Comparison of ENCODE assay signal across 10 cellular contexts in genomic region chr3:188169826-188170455, GRCh38. TPM values are rescaled to one million over a fixed set of nuclear protein-coding genes. Genes with fewer than 3 reads are reported as not detected.
DNase-seq lines count a peak whose midpoint lies in the region; ATAC-seq, FAIRE-seq and TF ChIP-seq lines count a peak whose summit lies in the region.
"Had no signal": no experiment of that assay in that cellular context is flagged by ENCODE, and none has a peak within 500 bp of the region (broad histone marks: within the 10 kb centered on the region; RNA-seq: fewer than 3 reads in every experiment).

No MANE protein-coding gene starts in this region.

- TF ChIP-seq EP300 in HepG2 (IDR thresholded peaks at IDR 0.05; ENCODE audit: low read depth in 2 of 2, low read length in 2 of 2) (no peak), HepG2 (CRISPR knock-in tag; IDR thresholded peaks at IDR 0.05; ENCODE audit: borderline replicate concordance) (no peak), transverse colon (IDR thresholded peaks at IDR 0.05; ENCODE audit: low read depth) (no peak)

- H3K4me1 Mint-ChIP-seq in MCF 10A (ENCODE audit: insufficient read depth, unreplicated experiment) = peaks cover 19% of the 10 kb centered on the region
- H3K4me1 Mint-ChIP-seq in activated naive CD8-positive, alpha-beta T cell treated with anti-CD3 and anti-CD28 coated beads, Interleukin-2, amount 50 U/mL, for 24 hours = peaks cover 48% of the 10 kb centered on the region

- H3K9me3 Mint-ChIP-seq in MCF 10A (ENCODE audit: unreplicated experiment) = no peaks in the 10 kb centered on the region
- H3K9me3 Mint-ChIP-seq in activated naive CD8-positive, alpha-beta T cell treated with anti-CD3 and anti-CD28 coated beads, Interleukin-2, amount 50 U/mL, for 24 hours = no peaks in the 10 kb centered on the region

- peaks cover 93% of the 10 kb centered on the region for H3K79me2 ChIP-seq in HepG2 (ENCODE audit: insufficient read depth, low read length)

- FAIRE-seq in HepG2 (lab: Jason Lieb, UNC) = no peak

- TF ChIP-seq CTCF in MCF 10A (IDR thresholded peaks at IDR 0.05; ENCODE audit: unreplicated experiment) (no peak), breast epithelium (IDR thresholded peaks at IDR 0.05) (no peak), HepG2 (CRISPR knock-in tag; IDR thresholded peaks at IDR 0.05) (no peak), transverse colon (IDR thresholded peaks at IDR 0.05) (no peak)

- no peaks in the 10 kb centered on the region for H3K27me3 Mint-ChIP-seq in MCF 10A (ENCODE audit: insufficient read depth, unreplicated experiment)
- no peaks in the 10 kb centered on the region for H3K27me3 Mint-ChIP-seq in activated naive CD8-positive, alpha-beta T cell treated with anti-CD3 and anti-CD28 coated beads, Interleukin-2, amount 50 U/mL, for 24 hours

- no peaks in the 10 kb centered on the region for H3K36me3 ChIP-seq in breast epithelium
- H3K36me3 ChIP-seq in HepG2 (replicated peaks in 1 of 2; ENCODE audit: control insufficient read depth in 1 of 2, insufficient read depth in 2 of 2, low read length in 2 of 2) = no peaks in the 10 kb centered on the region
- H3K36me3 ChIP-seq in transverse colon = no peaks in the 10 kb centered on the region
- H3K36me3 ChIP-seq in H7 (replicated peaks; ENCODE audit: control insufficient read depth, insufficient read depth, low read length) = no peaks in the 10 kb centered on the region

- H3K27ac ChIP-seq in breast epithelium (peak overlapping the region in 1 of 2 donors; percentile 71), HepG2 (ENCODE audit: extremely low read length, insufficient read depth, low read length) (peak overlapping the region; percentile 83), transverse colon (peak overlapping the region; percentile 60 to 96 (median 78))

- peaks cover under 1 to 3% of the 10 kb centered on the region in 2 donors for H3K4me1 ChIP-seq in breast epithelium
- H3K4me1 ChIP-seq in HepG2 (ENCODE audit: insufficient read depth, low read length) = peaks cover 98% of the 10 kb centered on the region
- H3K4me1 ChIP-seq in transverse colon = peaks cover 22 to 96% (median 65%) of the 10 kb centered on the region in 4 donors

- peak overlapping the region; percentile 71; the same call in 1 of the 2 replicates for H3K4me2 ChIP-seq in HepG2 (ENCODE audit: low read depth, low read length)

- H3K9me3 ChIP-seq in breast epithelium (no peaks in the 10 kb centered on the region), HepG2 (ENCODE audit: low read length) (no peaks in the 10 kb centered on the region), transverse colon (no peaks in the 10 kb centered on the region)

- in situ Hi-C loops in HepG2 (cut with HindIII; ENCODE audit: extremely low pct_ligation_motif_present, low pct_unique_long_range_greater_than_20kb) (no loop called here), transverse colon (cut with MboI; ENCODE audit: low pct_ligation_motif_present in 1 of 4, low pct_unique_long_range_greater_than_20kb in 1 of 4, low sequenced_read_pairs in 3 of 4) (loop anchor here in 1 of 4 donors (25.0 kb wide), 1 partner anchor 433 kb away; the partner anchor contains the start of gene BCL6)

- no peak for ATAC-seq in activated naive CD8-positive, alpha-beta T cell treated with anti-CD3 and anti-CD28 coated beads, Interleukin-2, amount 50 U/mL, for 24 hours
- ATAC-seq in HepG2 (no peak), HG02588 (IDR thresholded peaks at IDR 0.05; ENCODE audit: unreplicated experiment) (no peak)

- WGBS in HepG2 (ENCODE audit: low lambda C conversion rate) = 92% methylated on average over 10 of the region's 10 CpGs
- 88 to 89% methylated on average over 7 to 10 of the region's 10 CpGs for whole genome bisulfite sequencing in transverse colon (ENCODE audit: low coverage in 1 of 2), 2 donors

- H3K4me3 ChIP-seq in breast epithelium = no peak overlapping the region
- H3K4me3 ChIP-seq in HepG2 (replicated peaks in 1 of 3; ENCODE audit: insufficient read depth in 1 of 3, low read depth in 2 of 3, low read length in 3 of 3) = no peak overlapping the region
- H3K4me3 ChIP-seq in transverse colon = no peak overlapping the region
- H3K4me3 ChIP-seq in H7 (ENCODE audit: insufficient read depth, low read depth, low read length) = no peak overlapping the region

- H3K9ac ChIP-seq in HepG2 (ENCODE audit: insufficient read depth, low read depth, low read length) = no peak overlapping the region

- H3K36me3 Mint-ChIP-seq in MCF 10A (ENCODE audit: insufficient read depth, unreplicated experiment) = peaks cover 11% of the 10 kb centered on the region
- no peaks in the 10 kb centered on the region for H3K36me3 Mint-ChIP-seq in activated naive CD8-positive, alpha-beta T cell treated with anti-CD3 and anti-CD28 coated beads, Interleukin-2, amount 50 U/mL, for 24 hours (ENCODE audit: low read depth)

- CTCF ChIA-PET in MCF 10A (lab: Yijun Ruan, JAX) (no interaction called here), HepG2 (lab: Yijun Ruan, JAX; ENCODE audit: low intra/inter-chr PET ratio, low total read pairs) (no interaction called here)

- TF ChIP-seq RAD21 in HepG2 (CRISPR knock-in tag; IDR thresholded peaks at IDR 0.05) = no peak

- DNase-seq in MCF 10A (ENCODE audit: unreplicated experiment) = no peak
- DNase-seq in breast epithelium (ENCODE audit: low spot score in 2 of 2) = no peak
- no peak for DNase-seq in activated naive CD8-positive, alpha-beta T cell treated with anti-CD3 and anti-CD28 coated beads, Interleukin-2, amount 50 U/mL, for 24 hours
- DNase-seq in HepG2 (ENCODE audit: low spot score) = no peak
- DNase-seq in transverse colon = no peak
- no peak for DNase-seq in H7
- no peak for DNase-seq in DMS79 treated with DMSO at 0.1 percent for 48 hours (lab: John Stamatoyannopoulos, UW)
- DNase-seq: Karpas-422, NCI-H226 had no signal

- TF ChIP-seq POLR2A in breast epithelium (IDR thresholded peaks at IDR 0.05) (no peak), HepG2 (IDR thresholded peaks at IDR 0.05; ENCODE audit: insufficient read depth in 1 of 2, low read depth in 2 of 2, low read length in 2 of 2) (no peak), transverse colon (IDR thresholded peaks at IDR 0.05) (no peak)

- H2AFZ ChIP-seq in HepG2 (ENCODE audit: low read length) = no peak overlapping the region

- no peak overlapping the region for H3K4me3 Mint-ChIP-seq in MCF 10A (ENCODE audit: unreplicated experiment)
- H3K4me3 Mint-ChIP-seq in activated naive CD8-positive, alpha-beta T cell treated with anti-CD3 and anti-CD28 coated beads, Interleukin-2, amount 50 U/mL, for 24 hours = no peak overlapping the region

- BruUV-seq in MCF 10A (replicated peaks; lab: Mats Ljungman, UMichigan) = no TSS peak
- BruUV-seq in HepG2 (replicated peaks; lab: Mats Ljungman, UMichigan) = no TSS peak

- intact Hi-C loops in MCF 10A (cut with micrococcal nuclease) = no loop called here
- intact Hi-C loops in breast epithelium (cut with DNase I; ENCODE audit: low total_unique reads) = no loop called here
- intact Hi-C loops in HepG2 (cut with micrococcal nuclease; ENCODE audit: unreplicated experiment) = loop anchor here (2.0 to 10.0 kb wide), 5 partner anchors 13 to 785 kb away; no protein-coding TSS in a partner anchor
- intact Hi-C loops in transverse colon (cut with DNase I; ENCODE audit: low total_unique reads) = no loop called here

- no peaks in the 10 kb centered on the region for H4K20me1 ChIP-seq in HepG2 (ENCODE audit: insufficient read depth, low read length)

- POLR2A ChIA-PET in MCF 10A (lab: Yijun Ruan, JAX) = interaction anchor here (1.4 kb wide), 1 partner anchor 424 kb away, joined by 3 read pairs; the partner anchor contains the start of gene BCL6
- POLR2A ChIA-PET in HepG2 (lab: Yijun Ruan, JAX) = interaction anchor here (0.9 to 1.9 kb wide), 4 partner anchors 9 to 117 kb away, joined by 3 to 16 read pairs (median 3); partner anchors contain the start of gene LPP

- H3K27me3 ChIP-seq in breast epithelium (no peaks in the 10 kb centered on the region), HepG2 (ENCODE audit: control insufficient read depth in 1 of 2, insufficient read depth in 2 of 2, low read length in 2 of 2) (no peaks in the 10 kb centered on the region), transverse colon (no peaks in the 10 kb centered on the region), H7 (ENCODE audit: control insufficient read depth, insufficient read depth, low read length) (no peaks in the 10 kb centered on the region)

- H3K27ac Mint-ChIP-seq in MCF 10A (ENCODE audit: low read depth, unreplicated experiment) = peak overlapping the region; percentile 47
- peak overlapping the region; percentile 75 for H3K27ac Mint-ChIP-seq in activated naive CD8-positive, alpha-beta T cell treated with anti-CD3 and anti-CD28 coated beads, Interleukin-2, amount 50 U/mL, for 24 hours

TF ChIP-seq in HepG2, 621 proteins besides CTCF, POLR2A, EP300 and RAD21 (continues in another document):
- TF ChIP-seq HOXA3 (CRISPR knock-in tag; IDR thresholded peaks at IDR 0.05) = 0 out of 2 replicates have a peak, but pooled peaks have one; percentile 15
- no peak for TF ChIP-seq NFATC3 (CRISPR knock-in tag; IDR thresholded peaks at IDR 0.05)
- no peak for TF ChIP-seq MEIS1 (CRISPR knock-in tag; IDR thresholded peaks at IDR 0.05; ENCODE audit: borderline replicate concordance)

RNA-seq across cellular contexts. Expression of gene LPP, which starts 16.0 kb away (rescaled TPM):
- 107 and 117 TPM in 2 replicates for total RNA-seq in MCF 10A (2022)
- total RNA-seq in breast epithelium = 100 to 1,000 TPM; 135 to 183 (median 147) TPM
- 29.9 and 41.6 TPM in 2 replicates for total RNA-seq in HepG2 (2016; rRNA removed; fragmentation: Illumina TruSeq; extraction: Trizol)
- 20.1 and 20.2 TPM in 2 replicates for total RNA-seq in HepG2 (2016; cell fraction: cytosol; rRNA removed; fragmentation: Illumina TruSeq; extraction: Trizol; ENCODE audit: low read depth)
- total RNA-seq in HepG2 (2016; cell fraction: insoluble cytoplasmic fraction; rRNA removed; fragmentation: Illumina TruSeq; extraction: Trizol) = 30.3 and 35.3 TPM in 2 replicates
- 13.3 and 13.4 TPM in 2 replicates for total RNA-seq in HepG2 (2016; cell fraction: membrane; rRNA removed; fragmentation: Illumina TruSeq; extraction: Trizol)
- 76.6 and 77.0 TPM in 2 replicates for total RNA-seq in HepG2 (2016; cell fraction: nucleus; rRNA removed; fragmentation: Illumina TruSeq; extraction: Trizol)
- polyA plus RNA-seq in HepG2 (2011; rRNA removed) = 16.7 and 19.2 TPM in 2 replicates
- polyA plus RNA-seq in HepG2 (2011; cell fraction: cytosol; rRNA removed) = 7.7 and 13.4 TPM in 2 replicates
- polyA plus RNA-seq in HepG2 (2011; cell fraction: nucleus; rRNA removed) = 34.6 and 62.8 TPM in 2 replicates
- polyA plus RNA-seq in HepG2 (2012) = 12.1 and 15.6 TPM in 2 replicates
- polyA plus RNA-seq in HepG2 (2016; cell fraction: cytosol; fragmentation: Illumina TruSeq; extraction: Trizol; ENCODE audit: low read depth) = 1.5 TPM in 2 replicates
- 13.0 and 13.3 TPM in 2 replicates for polyA plus RNA-seq in HepG2 (2016; cell fraction: insoluble cytoplasmic fraction; fragmentation: Illumina TruSeq; extraction: Trizol; ENCODE audit: low read depth)
- 2.0 and 2.4 TPM in 2 replicates for polyA plus RNA-seq in HepG2 (2016; cell fraction: membrane; fragmentation: Illumina TruSeq; extraction: Trizol; ENCODE audit: low read depth)
- polyA plus RNA-seq in HepG2 (2016; cell fraction: nucleus; fragmentation: Illumina TruSeq; extraction: Trizol; ENCODE audit: insufficient read depth, low read depth) = 12.5 and 14.2 TPM in 2 replicates
- 288 and 335 TPM in 2 replicates for polyA minus RNA-seq in HepG2 (2011; rRNA and poly(A)+ RNA removed; ENCODE audit: low replicate concordance)
- 45.9 and 54.2 TPM in 2 replicates for polyA minus RNA-seq in HepG2 (2011; cell fraction: cytosol; rRNA and poly(A)+ RNA removed)
- 159 and 195 TPM in 2 replicates for polyA minus RNA-seq in HepG2 (2011; cell fraction: nucleus; rRNA and poly(A)+ RNA removed)
- 100 to 1,000 TPM; 207 to 592 (median 406) TPM for total RNA-seq in transverse colon
- 14.5 and 18.8 TPM in 2 replicates for total RNA-seq in H7 (2014; rRNA removed; shearing (Covaris generic))
